In genomic region chr2:231483398-231484329, GRCh38 we compare ENCODE assay signal across 7 cellular contexts. TPM values are rescaled to one million over a fixed set of nuclear protein-coding genes. Genes with fewer than 3 reads are reported as not detected.
DNase-seq lines count a peak whose midpoint lies in the region; ATAC-seq and TF ChIP-seq lines count a peak whose summit lies in the region.

No MANE protein-coding gene starts in this region.

- H3K27me3 ChIP-seq in H9 (ENCODE audit: insufficient read depth, low read length): no peaks in the 10 kb centered on the region; the same call in 1 of the 2 replicates
- H3K27me3 ChIP-seq in rectal smooth muscle tissue (ENCODE audit: control insufficient read depth, insufficient read depth, low read length): no peaks in the 10 kb centered on the region

- no peak overlapping the region for H2BK20ac ChIP-seq in H9 (ENCODE audit: low read depth, low read length, poor library complexity, severe bottlenecking)

- no peak overlapping the region for H4K5ac ChIP-seq in H9 (ENCODE audit: insufficient read length, low read depth, low read length)

- no peak overlapping the region for H2BK5ac ChIP-seq in H9 (ENCODE audit: insufficient read length, low read length)

- no peaks in the 10 kb centered on the region for H3K79me1 ChIP-seq in H9 (ENCODE audit: insufficient read depth, low read depth, low read length, poor library complexity, severe bottlenecking)

- no peaks in the 10 kb centered on the region for H3K79me2 ChIP-seq in H9 (ENCODE audit: insufficient read depth, low read length)

- peak; percentile 64 for DNase-seq in H9
- peak; percentile 9 to 13 for DNase-seq in activated CD4-positive, alpha-beta T cell treated with anti-CD3 and anti-CD28 coated beads, Interleukin-2, amount 50 U/mL, for 4 hours
- DNase-seq in RKO (ENCODE audit: low spot score): no peak
- no peak for DNase-seq in ureter (ENCODE audit: low spot score)
- DNase-seq in G401 (ENCODE audit: low spot score): no peak

- H3K56ac ChIP-seq in H9 (ENCODE audit: insufficient read length, low read depth, low read length): no peak overlapping the region

- H2BK12ac ChIP-seq in H9 (ENCODE audit: insufficient read length, low read depth, low read length): no peak overlapping the region

- no peak overlapping the region for H3K27ac ChIP-seq in H9 (ENCODE audit: insufficient read length, low read depth, low read length)
- peak overlapping the region; percentile 73 for H3K27ac ChIP-seq in rectal smooth muscle tissue (ENCODE audit: low read depth, low read length)

- no peak overlapping the region for H3K4me2 ChIP-seq in H9 (ENCODE audit: insufficient read depth, insufficient read length, low read length)

- H4K91ac ChIP-seq in H9 (ENCODE audit: insufficient read length, low read depth, low read length): no peak overlapping the region

- H3K18ac ChIP-seq in H9 (ENCODE audit: insufficient read length, low read depth, low read length): no peak overlapping the region

- peak; percentile 53 for ATAC-seq in esophagus mucosa

- H3K27me3 Mint-ChIP-seq in H9 (ENCODE audit: low read depth): peaks cover 4% of the 10 kb centered on the region; the same call in 1 of the 2 replicates

- no peaks in the 10 kb centered on the region for H3K23me2 ChIP-seq in H9 (ENCODE audit: insufficient read length, low read depth, low read length, poor library complexity, severe bottlenecking)

- no peak for TF ChIP-seq CTCF in H9 (conservative IDR thresholded peaks at IDR 0.05)

- peaks cover 3% of the 10 kb centered on the region for H3K9me3 ChIP-seq in H9 (ENCODE audit: control insufficient read depth, low read depth, low read length)

- no peak overlapping the region for H3T11ph ChIP-seq in H9 (ENCODE audit: low read length)

- H3K9ac ChIP-seq in H9 (ENCODE audit: extremely low read depth, insufficient read length, low read length): no peak overlapping the region
- H3K9ac ChIP-seq in rectal smooth muscle tissue (ENCODE audit: low read length): peak overlapping the region; percentile 61

- peaks cover 5 to 6% (median 6%) of the 10 kb centered on the region in 3 experiments; a peak in 6 of 7 replicates for H3K36me3 Mint-ChIP-seq in H9 (ENCODE audit: insufficient read depth in 1 of 3, low read depth in 3 of 3)

- no peak overlapping the region for H4K8ac ChIP-seq in H9 (replicated peaks; ENCODE audit: insufficient read length, low read depth, low read length)

- H4K20me1 ChIP-seq in H9 (ENCODE audit: control insufficient read depth, insufficient read depth, insufficient read length): no peaks in the 10 kb centered on the region

- H3K27ac Mint-ChIP-seq in H9: no peak overlapping the region

- H2BK120ac ChIP-seq in H9 (ENCODE audit: low read depth, low read length, poor library complexity, severe bottlenecking): no peak overlapping the region

- H3K4me3 Mint-ChIP-seq in H9: no peak overlapping the region

- no peak overlapping the region for H2AK5ac ChIP-seq in H9 (ENCODE audit: insufficient read length, low read length)

- H3K4me1 Mint-ChIP-seq in H9: peaks cover 0 to 5% of the 10 kb centered on the region in 2 experiments; a peak in 1 of 4 replicates

- no peaks in the 10 kb centered on the region for H3K36me3 ChIP-seq in rectal smooth muscle tissue (ENCODE audit: control insufficient read depth, insufficient read depth, low read length)

- no peak overlapping the region for H3K14ac ChIP-seq in H9 (ENCODE audit: insufficient read depth, low read length)

- H2BK15ac ChIP-seq in H9 (ENCODE audit: low read depth, low read length): no peak overlapping the region

- H3K4ac ChIP-seq in H9 (ENCODE audit: low read depth, low read length): no peak overlapping the region

- H3K9me3 Mint-ChIP-seq in H9: peaks cover 9 to 11% of the 10 kb centered on the region in 2 experiments

- no CpG with 5 or more reads among the region's 65 CpGs for WGBS in H9 (ENCODE audit: extremely low coverage, insufficient read length, low lambda C conversion rate)

- H3K4me1 ChIP-seq in H9 (ENCODE audit: insufficient read depth, low read length) (no peaks in the 10 kb centered on the region), rectal smooth muscle tissue (ENCODE audit: control insufficient read depth, insufficient read depth, low read length) (peaks cover 4% of the 10 kb centered on the region)

- no peak overlapping the region for H2AFZ ChIP-seq in H9 (ENCODE audit: low read length)

- in situ Hi-C loops in G401 (cut with HindIII; ENCODE audit: low sequenced_read_pairs): no loop called here

- H3K4me3 ChIP-seq in rectal smooth muscle tissue (ENCODE audit: low read length): peak overlapping the region; percentile 51

- no peak overlapping the region for H3K23ac ChIP-seq in H9 (ENCODE audit: insufficient read length, low read depth, low read length)

RNA-seq across cellular contexts. Expression of gene NCL, which starts 19.4 kb away (rescaled TPM):
- 1,269 and 1,271 TPM in 2 replicates for total RNA-seq in H9 (2021)
- 403 TPM for total RNA-seq in esophagus mucosa
- total RNA-seq in ureter: 566 TPM
- total RNA-seq in G401 (2014; rRNA removed; shearing (Covaris generic)): 159 and 386 TPM in 2 replicates

RNA-seq across cellular contexts. Expression of gene NMUR1, which starts 46.6 kb away (rescaled TPM):
- 0.13 and 0.20 TPM in 2 replicates for total RNA-seq in H9 (2021)
- total RNA-seq in esophagus mucosa: 0.08 TPM
- 2.0 TPM for total RNA-seq in ureter
- total RNA-seq in G401 (2014; rRNA removed; shearing (Covaris generic)): not detected in 2 replicates

Comparison
In these comparisons a context has a peak if more than half of its experiments do, and no peak if none do; other contexts are left out.
1. DNase-seq: peak in H9 (single experiment) and activated CD4-positive, alpha-beta T cell treated with anti-CD3 and anti-CD28 coated beads, Interleukin-2, amount 50 U/mL, for 4 hours (2 of 2); none in RKO (single experiment), ureter (single experiment) and G401 (single experiment).